ENCODE assay signal across 17 cellular contexts in genomic region chr15:60782316-60782715, GRCh38.
DNase-seq lines count a peak whose midpoint lies in the region; ATAC-seq and TF ChIP-seq lines count a peak whose summit lies in the region.
"Had no signal": no experiment of that assay in that cellular context is flagged by ENCODE, and none has a peak within 500 bp of the region (broad histone marks: within the 10 kb centered on the region; RNA-seq: fewer than 3 reads in every experiment).

No MANE protein-coding gene starts in this region.

- TF ChIP-seq CTCF in osteoblast (IDR thresholded peaks at IDR 0.05; ENCODE audit: extremely low read depth, low read depth, low read length): no peak

- H3K9me3 ChIP-seq in adipocyte (ENCODE audit: control insufficient read depth, low read length) (no peaks in the 10 kb centered on the region), osteoblast (ENCODE audit: low read depth, low read length) (no peaks in the 10 kb centered on the region), Karpas-422 (ENCODE audit: low read length) (no peaks in the 10 kb centered on the region)
- H3K9me3 ChIP-seq: BLaER1 treated with 17β-estradiol and CSF1 and Interleukin-3, amounts not matched to agents 10 nM and 100 nM had no signal

- peak; percentile 15 for DNase-seq in EH (ENCODE audit: low read depth)
- peak; percentile 25 for DNase-seq in adipocyte (ENCODE audit: low read depth)
- peak; percentile 39 for DNase-seq in fibroblast of gingiva (ENCODE audit: low read depth)
- DNase-seq in osteoblast (ENCODE audit: insufficient read length, low spot score, missing footprints): peak; percentile 59
- no peak for DNase-seq in Karpas-422
- no peak for DNase-seq in activated gamma-delta T cell treated with Interleukin-2 at 50 U/mL for 16 hours
- DNase-seq in NCI-H446 (lab: John Stamatoyannopoulos, UW): no peak
- DNase-seq in left lobe of liver (ENCODE audit: low spot score): no peak
- DNase-seq: 8988T; ACHN; Calu3; CD4-positive, CD25-positive, alpha-beta regulatory T cell; DMS 273 treated with DMSO at 0.1 percent for 48 hours; GM23248; H7 had no signal

- no peak overlapping the region for H3K9ac ChIP-seq in adipocyte (ENCODE audit: low read length)
- no peak overlapping the region for H3K9ac ChIP-seq in Karpas-422 (ENCODE audit: low read length)
- H3K9ac ChIP-seq: BLaER1 treated with 17β-estradiol and CSF1 and Interleukin-3, amounts not matched to agents 10 nM and 100 nM; GM23248 had no signal

- H3K27me3 ChIP-seq in adipocyte (replicated peaks; ENCODE audit: control insufficient read depth, insufficient read depth, low read length) (no peaks in the 10 kb centered on the region), osteoblast (ENCODE audit: insufficient read depth, low read length) (peaks cover 4% of the 10 kb centered on the region), Karpas-422 (ENCODE audit: low read length) (no peaks in the 10 kb centered on the region)
- H3K27me3 ChIP-seq: BLaER1 treated with 17β-estradiol and CSF1 and Interleukin-3, amounts not matched to agents 10 nM and 100 nM had no signal

- no peaks in the 10 kb centered on the region for H3K9me2 ChIP-seq in Karpas-422 (replicated peaks; ENCODE audit: insufficient read depth, low read length)

- no peak overlapping the region for H3K4me3 ChIP-seq in adipocyte (ENCODE audit: low read length)
- H3K4me3 ChIP-seq in osteoblast (ENCODE audit: insufficient read depth, low read length): peak overlapping the region; percentile 8
- no peak overlapping the region for H3K4me3 ChIP-seq in Karpas-422 (ENCODE audit: low read length)
- H3K4me3 ChIP-seq: BLaER1 treated with 17β-estradiol and CSF1 and Interleukin-3, amounts not matched to agents 10 nM and 100 nM; GM23248 had no signal

- H3K4me1 ChIP-seq in adipocyte (ENCODE audit: control insufficient read depth, insufficient read depth, low read length) (no peaks in the 10 kb centered on the region), osteoblast (ENCODE audit: insufficient read depth, low read length) (no peaks in the 10 kb centered on the region), Karpas-422 (ENCODE audit: low read length) (peaks cover 1% of the 10 kb centered on the region)
- H3K4me1 ChIP-seq: BLaER1 treated with 17β-estradiol and CSF1 and Interleukin-3, amounts not matched to agents 10 nM and 100 nM had no signal

- H2AFZ ChIP-seq in osteoblast (ENCODE audit: low read length) (no peak overlapping the region), Karpas-422 (ENCODE audit: low read length) (no peak overlapping the region)
- H2AFZ ChIP-seq: GM23248 had no signal

- no peak for ATAC-seq in left lobe of liver
- ATAC-seq: HepG2 had no signal

- H4K20me1 ChIP-seq in osteoblast (ENCODE audit: insufficient read depth, low read length) (no peaks in the 10 kb centered on the region), Karpas-422 (ENCODE audit: insufficient read depth, low read depth, low read length) (no peaks in the 10 kb centered on the region)
- H4K20me1 ChIP-seq: BLaER1 treated with 17β-estradiol and CSF1 and Interleukin-3, amounts not matched to agents 10 nM and 100 nM had no signal

- H3K36me3 ChIP-seq in adipocyte (ENCODE audit: control insufficient read depth, insufficient read depth, low read length, severe bottlenecking): no peaks in the 10 kb centered on the region
- H3K36me3 ChIP-seq in osteoblast (ENCODE audit: insufficient read depth, low read length): no peaks in the 10 kb centered on the region
- no peaks in the 10 kb centered on the region for H3K36me3 ChIP-seq in Karpas-422 (ENCODE audit: insufficient read depth, low read length)
- H3K36me3 ChIP-seq: BLaER1 treated with 17β-estradiol and CSF1 and Interleukin-3, amounts not matched to agents 10 nM and 100 nM had no signal

- no peaks in the 10 kb centered on the region for H3K79me2 ChIP-seq in osteoblast (ENCODE audit: insufficient read depth, low read length)
- H3K79me2 ChIP-seq in Karpas-422 (ENCODE audit: low read length): no peaks in the 10 kb centered on the region

- H3K4me2 ChIP-seq in osteoblast (ENCODE audit: insufficient read depth, low read length): peak overlapping the region; percentile 29
- no peak overlapping the region for H3K4me2 ChIP-seq in Karpas-422 (ENCODE audit: low read depth, low read length, poor library complexity, severe bottlenecking)
- H3K4me2 ChIP-seq: BLaER1 treated with 17β-estradiol and CSF1 and Interleukin-3, amounts not matched to agents 10 nM and 100 nM had no signal

- H3K27ac ChIP-seq in osteoblast (ENCODE audit: low read depth, low read length): no peak overlapping the region
- H3K27ac ChIP-seq in Karpas-422 (ENCODE audit: low read length): no peak overlapping the region
- H3K27ac ChIP-seq: BLaER1 treated with 17β-estradiol and CSF1 and Interleukin-3, amounts not matched to agents 10 nM and 100 nM; GM23248 had no signal

Comparison
In these comparisons a context has a peak if more than half of its experiments do, and no peak if none do; other contexts are left out.
1. DNase-seq: peak in EH (single experiment), adipocyte (single experiment), fibroblast of gingiva (single experiment) and osteoblast (single experiment); none in Karpas-422 (single experiment), activated gamma-delta T cell treated with Interleukin-2 at 50 U/mL for 16 hours (single experiment), NCI-H446 (0 of 2) and left lobe of liver (single experiment).